ENCODE assay signal across 1 cellular context in the genomic region with DNA sequence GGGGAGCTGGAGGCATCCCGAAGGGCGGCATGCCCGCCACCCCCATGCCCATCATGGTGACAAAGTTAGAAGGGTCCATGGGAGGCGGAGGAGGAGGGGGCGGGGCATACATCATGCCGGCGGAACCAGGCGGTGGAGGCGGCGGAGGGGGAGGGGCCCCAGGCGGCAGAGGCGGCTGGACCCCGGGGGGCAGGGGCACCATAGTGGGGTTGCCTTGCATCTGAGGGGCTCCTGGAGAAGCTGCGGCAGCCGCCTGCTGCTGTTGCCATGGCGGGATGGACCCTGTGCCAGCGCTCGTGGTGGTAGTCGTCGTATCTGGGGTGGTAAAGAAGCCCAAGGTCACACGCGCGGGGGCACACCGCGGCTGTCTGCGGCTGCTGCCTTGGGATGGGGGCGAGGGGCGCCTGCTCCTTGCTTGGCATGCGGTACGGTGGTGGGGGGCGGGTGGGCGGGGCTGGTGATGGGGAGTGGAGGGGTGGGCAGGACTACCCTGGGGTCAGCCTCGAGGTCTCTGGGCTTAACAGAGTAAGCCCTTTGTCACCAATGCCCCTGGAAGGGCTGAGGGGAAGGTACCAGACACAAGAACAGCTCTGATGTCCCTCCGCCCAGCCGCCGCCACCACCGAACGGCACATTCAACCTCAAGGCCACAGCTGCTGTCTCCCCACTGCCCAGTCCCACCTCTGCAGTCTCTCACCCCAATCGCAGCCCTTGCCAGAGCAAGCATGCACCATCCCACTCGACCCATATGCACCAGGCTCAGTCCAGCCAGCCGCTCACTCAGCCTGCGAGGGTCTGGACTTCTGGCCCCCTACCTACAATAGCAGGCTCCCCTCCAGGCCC.
TF ChIP-seq lines count a peak whose summit lies in the region.

No MANE protein-coding gene starts in this region.

TF ChIP-seq in GM23338, 12 proteins besides CTCF, POLR2A, EP300 and RAD21:
- TF ChIP-seq ZNF462 (CRISPR knock-in tag; IDR thresholded peaks at IDR 0.05), result no peak
- peak; percentile 11; the same call in 1 of the 2 replicates for TF ChIP-seq POLR2AphosphoS5 (IDR thresholded peaks at IDR 0.05; ENCODE audit: low read depth)
TF ChIP-seq in GM23338: peak in this region for 1.
